ENCODE assay signal across 8 cellular contexts in the genomic region with DNA sequence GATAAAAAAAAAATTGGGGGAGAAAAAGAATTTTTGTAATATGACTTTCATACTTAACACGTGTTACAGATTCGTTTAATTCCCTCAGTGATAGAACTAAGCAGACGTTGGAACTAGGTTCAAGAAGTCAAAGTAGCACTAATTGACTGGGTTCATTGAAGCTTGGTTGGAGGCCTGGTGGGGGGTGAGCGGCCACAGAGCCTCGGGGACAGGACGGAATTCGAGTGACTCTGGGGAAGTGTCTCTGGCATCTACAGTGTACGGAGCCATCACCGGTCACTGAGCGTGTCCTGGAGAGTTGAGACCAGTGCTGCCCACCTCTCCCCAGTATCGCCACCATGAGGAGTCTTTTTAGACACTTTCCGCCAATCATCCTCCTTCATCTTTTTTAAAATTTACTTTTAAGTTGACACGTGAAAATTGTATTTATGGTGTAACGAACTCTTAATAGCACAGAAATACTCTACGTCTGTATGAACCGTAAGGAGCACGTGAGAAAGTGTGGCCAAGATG. TPM values are rescaled to one million over a fixed set of nuclear protein-coding genes. Genes with fewer than 3 reads are reported as not detected.
DNase-seq lines count a peak whose midpoint lies in the region; ATAC-seq and TF ChIP-seq lines count a peak whose summit lies in the region.

No MANE protein-coding gene starts in this region.

- H3K36me3 Mint-ChIP-seq in activated CD4-positive, alpha-beta T cell treated with anti-CD3 and anti-CD28 coated beads, Interleukin-2, amount 10 ng/mL, durations not matched to agents 24 days and 14 days (ENCODE audit: low read depth): peaks cover 14% of the 10 kb centered on the region
- H3K36me3 Mint-ChIP-seq in activated T-helper 17 cell treated with anti-CD3 and anti-CD28 coated beads, Interleukin-2, amount 50 U/mL, for 72 hours (ENCODE audit: low read depth): peaks cover 23% of the 10 kb centered on the region

- H3K4me1 ChIP-seq in iPS-20b (ENCODE audit: insufficient read depth, low read length): peaks cover 7% of the 10 kb centered on the region
- peaks cover 79% of the 10 kb centered on the region for H3K4me1 ChIP-seq in suprapubic skin

- ATAC-seq in activated T-helper 17 cell treated with anti-CD3 and anti-CD28 coated beads, Interleukin-2, amount 50 U/mL, for 72 hours (replicated peaks): no peak

- WGBS in suprapubic skin: 66% methylated on average over 17 of the region's 17 CpGs

- H3K27me3 Mint-ChIP-seq in activated CD4-positive, alpha-beta T cell treated with anti-CD3 and anti-CD28 coated beads, Interleukin-2, amount 10 ng/mL, durations not matched to agents 24 days and 14 days: no peaks in the 10 kb centered on the region
- no peaks in the 10 kb centered on the region for H3K27me3 Mint-ChIP-seq in activated T-helper 17 cell treated with anti-CD3 and anti-CD28 coated beads, Interleukin-2, amount 50 U/mL, for 72 hours

- H3K27me3 ChIP-seq in iPS-20b (ENCODE audit: insufficient read depth, low read length) (peaks cover 4% of the 10 kb centered on the region; the same call in 1 of the 2 replicates), suprapubic skin (no peaks in the 10 kb centered on the region)

- no peak for TF ChIP-seq POLR2A in suprapubic skin (IDR thresholded peaks at IDR 0.05)

- H3K4me3 Mint-ChIP-seq in activated CD4-positive, alpha-beta T cell treated with anti-CD3 and anti-CD28 coated beads, Interleukin-2, amount 10 ng/mL, durations not matched to agents 24 days and 14 days: peak overlapping the region; percentile 94
- peak overlapping the region; percentile 73 for H3K4me3 Mint-ChIP-seq in activated T-helper 17 cell treated with anti-CD3 and anti-CD28 coated beads, Interleukin-2, amount 50 U/mL, for 72 hours

- TF ChIP-seq CTCF in suprapubic skin (IDR thresholded peaks at IDR 0.05) (no peak), GM13977 (IDR thresholded peaks at IDR 0.05; ENCODE audit: extremely low read depth, insufficient read depth, missing control alignments) (no peak)

- no peak for DNase-seq in activated CD4-positive, alpha-beta T cell treated with anti-CD3 and anti-CD28 coated beads, Interleukin-2, amount 10 ng/mL, durations not matched to agents 24 days and 14 days
- DNase-seq in activated CD4-positive, alpha-beta T cell treated with anti-CD3 and anti-CD28 coated beads for 48 hours: no peak
- DNase-seq in suprapubic skin (ENCODE audit: low spot score in 2 of 2) (no peak), UCSD-AML1 (lab: John Stamatoyannopoulos, UW; ENCODE audit: unreplicated experiment) (no peak), GM13977 (ENCODE audit: low spot score) (no peak)
- no peak for DNase-seq in stimulated activated CD4-positive, alpha-beta T cell treated with anti-CD3 and anti-CD28 coated beads, Interleukin-4, amount 100 ng/mL, for 1 hour

- peaks cover 38% of the 10 kb centered on the region for H3K4me1 Mint-ChIP-seq in activated CD4-positive, alpha-beta T cell treated with anti-CD3 and anti-CD28 coated beads, Interleukin-2, amount 10 ng/mL, durations not matched to agents 24 days and 14 days
- H3K4me1 Mint-ChIP-seq in activated T-helper 17 cell treated with anti-CD3 and anti-CD28 coated beads, Interleukin-2, amount 50 U/mL, for 72 hours: peaks cover 37% of the 10 kb centered on the region

- H3K4me3 ChIP-seq in iPS-20b (ENCODE audit: low read length) (peak overlapping the region; percentile 72), suprapubic skin (peak overlapping the region; percentile 78)

- H3K36me3 ChIP-seq in iPS-20b (ENCODE audit: insufficient read depth, low read depth, low read length) (no peaks in the 10 kb centered on the region), suprapubic skin (no peaks in the 10 kb centered on the region)

- TF ChIP-seq EP300 in suprapubic skin (IDR thresholded peaks at IDR 0.05): no peak

- intact Hi-C loops in activated CD4-positive, alpha-beta T cell treated with anti-CD3 and anti-CD28 coated beads, Interleukin-2, amount 10 ng/mL, durations not matched to agents 24 days and 14 days (cut with micrococcal nuclease): no loop called here

- peak overlapping the region; percentile 61; the same call in 1 of the 2 replicates for H3K9ac ChIP-seq in iPS-20b (ENCODE audit: low read depth, low read length)

- H3K9me3 Mint-ChIP-seq in activated CD4-positive, alpha-beta T cell treated with anti-CD3 and anti-CD28 coated beads, Interleukin-2, amount 10 ng/mL, durations not matched to agents 24 days and 14 days: no peaks in the 10 kb centered on the region
- no peaks in the 10 kb centered on the region for H3K9me3 Mint-ChIP-seq in activated T-helper 17 cell treated with anti-CD3 and anti-CD28 coated beads, Interleukin-2, amount 50 U/mL, for 72 hours

- H3K27ac ChIP-seq in iPS-20b (ENCODE audit: low read length): no peak overlapping the region
- H3K27ac ChIP-seq in suprapubic skin: peak overlapping the region; percentile 94

- no peak overlapping the region for H3K27ac Mint-ChIP-seq in activated CD4-positive, alpha-beta T cell treated with anti-CD3 and anti-CD28 coated beads, Interleukin-2, amount 10 ng/mL, durations not matched to agents 24 days and 14 days
- peak overlapping the region; percentile 56 for H3K27ac Mint-ChIP-seq in activated T-helper 17 cell treated with anti-CD3 and anti-CD28 coated beads, Interleukin-2, amount 50 U/mL, for 72 hours

- in situ Hi-C loops in GM13977 (cut with MboI; ENCODE audit: low pct_unique_long_range_greater_than_20kb, low sequenced_read_pairs, unreplicated experiment): no loop called here

- H3K9me3 ChIP-seq in iPS-20b (ENCODE audit: insufficient read depth, low read depth, low read length): no peaks in the 10 kb centered on the region
- no peaks in the 10 kb centered on the region for H3K9me3 ChIP-seq in suprapubic skin

RNA-seq across cellular contexts. Expression of a gene that starts 1.3 kb away (rescaled TPM):
- 21.4 and 23.9 TPM in 2 replicates for total RNA-seq in activated CD4-positive, alpha-beta T cell treated with anti-CD3 and anti-CD28 coated beads, Interleukin-2, amount 10 ng/mL, durations not matched to agents 24 days and 14 days
- 10 to 100 TPM; 18.2 to 20.6 TPM for total RNA-seq in activated T-helper 17 cell treated with anti-CD3 and anti-CD28 coated beads, Interleukin-2, amount 50 U/mL, for 72 hours
- total RNA-seq in suprapubic skin: 100 to 1,000 TPM; 168 to 190 (median 177) TPM

RNA-seq across cellular contexts. Expression of a gene that starts 1.7 kb away (rescaled TPM):
- 70.3 and 75.8 TPM in 2 replicates for total RNA-seq in activated CD4-positive, alpha-beta T cell treated with anti-CD3 and anti-CD28 coated beads, Interleukin-2, amount 10 ng/mL, durations not matched to agents 24 days and 14 days
- 10 to 100 TPM; 36.4 to 62.4 TPM for total RNA-seq in activated T-helper 17 cell treated with anti-CD3 and anti-CD28 coated beads, Interleukin-2, amount 50 U/mL, for 72 hours
- total RNA-seq in suprapubic skin: 10 to 100 TPM in 3 of 4 donors, 1 to 10 TPM in 1; 7.5 to 20.5 (median 19.5) TPM
